ENCODE assay signal across 10 cellular contexts in genomic region chr15:64459382-64459781, GRCh38. TPM values are rescaled to one million over a fixed set of nuclear protein-coding genes. Genes with fewer than 3 reads are reported as not detected.
DNase-seq lines count a peak whose midpoint lies in the region; ATAC-seq, FAIRE-seq and TF ChIP-seq lines count a peak whose summit lies in the region.
"Had no signal": no experiment of that assay in that cellular context is flagged by ENCODE, and none has a peak within 500 bp of the region (broad histone marks: within the 10 kb centered on the region; RNA-seq: fewer than 3 reads in every experiment).

No MANE protein-coding gene starts in this region.

- no peak overlapping the region for H2BK120ac ChIP-seq in mesenchymal stem cell (ENCODE audit: low read depth, low read length)

- 59% methylated on average over 2 of the region's 2 CpGs for WGBS in A549 (ENCODE audit: missing lambda C conversion rate)
- WGBS in mesenchymal stem cell, result 83% methylated on average over 2 of the region's 2 CpGs
- WGBS in right lobe of liver (ENCODE audit: insufficient coverage, low coverage, low lambda C conversion rate, missing lambda C conversion rate), result 76% methylated on average over 2 of the region's 2 CpGs

- H4K8ac ChIP-seq in mesenchymal stem cell (ENCODE audit: low read length), result no peak overlapping the region

- peaks cover 61% of the 10 kb centered on the region for H3K4me1 Mint-ChIP-seq in activated CD8-positive, alpha-beta T cell treated with anti-CD3 and anti-CD28 coated beads, Interleukin-2, amount 10 ng/mL, durations not matched to agents 7 days and 5 days (ENCODE audit: low read depth)

- TF ChIP-seq CTCF in A549 (IDR thresholded peaks at IDR 0.05), result no peak
- no peak for TF ChIP-seq CTCF in GM12865 (IDR thresholded peaks at IDR 0.05; ENCODE audit: insufficient read depth, low read depth, low read length, missing control alignments)
- TF ChIP-seq CTCF in right lobe of liver (IDR thresholded peaks at IDR 0.05), result no peak

- H3K23ac ChIP-seq in mesenchymal stem cell (ENCODE audit: low read length in 2 of 2), result no peak overlapping the region

- no peak for TF ChIP-seq POLR2A in A549 (IDR thresholded peaks at IDR 0.05; ENCODE audit: low read length)
- no peak for TF ChIP-seq POLR2A in right lobe of liver (IDR thresholded peaks at IDR 0.05)

- H3K4me1 ChIP-seq in A549 (peaks cover 40% of the 10 kb centered on the region), mesenchymal stem cell (ENCODE audit: control insufficient read depth, insufficient read depth, low read depth, low read length) (peaks cover 5% of the 10 kb centered on the region), right lobe of liver (peaks cover 0 to 52% (median 15%) of the 10 kb centered on the region in 4 donors)

- no peak overlapping the region for H3K4me3 ChIP-seq in A549
- peak overlapping the region; percentile 83 for H3K4me3 ChIP-seq in GM12865 (ENCODE audit: low read depth, low read length)
- peak overlapping the region in 1 of 2 experiments; percentile 80 for H3K4me3 ChIP-seq in mesenchymal stem cell (ENCODE audit: insufficient read depth in 1 of 2, low read depth in 1 of 2, low read length in 2 of 2)
- no peak overlapping the region for H3K4me3 ChIP-seq in right lobe of liver

- H2BK5ac ChIP-seq in mesenchymal stem cell (ENCODE audit: low read depth, low read length, poor library complexity, severe bottlenecking), result no peak overlapping the region

- peaks cover 2% of the 10 kb centered on the region for H3K79me1 ChIP-seq in mesenchymal stem cell (replicated peaks; ENCODE audit: low read length, poor library complexity, severe bottlenecking)

- no peak for TF ChIP-seq EP300 in A549 (IDR thresholded peaks at IDR 0.05)

- H3K27me3 ChIP-seq in mesenchymal stem cell (ENCODE audit: control insufficient read depth in 1 of 2, insufficient read depth in 1 of 2, low read length in 2 of 2), result no peaks in the 10 kb centered on the region
- H3K27me3 ChIP-seq in right lobe of liver, result no peaks in the 10 kb centered on the region

- peak overlapping the region; percentile 89 for H3K27ac Mint-ChIP-seq in activated CD8-positive, alpha-beta T cell treated with anti-CD3 and anti-CD28 coated beads, Interleukin-2, amount 10 ng/mL, durations not matched to agents 7 days and 5 days

- peaks cover 28% of the 10 kb centered on the region for H3K36me3 Mint-ChIP-seq in activated CD8-positive, alpha-beta T cell treated with anti-CD3 and anti-CD28 coated beads, Interleukin-2, amount 10 ng/mL, durations not matched to agents 7 days and 5 days (ENCODE audit: low read depth)

- no peak for ATAC-seq in A549
- no peak for ATAC-seq in activated CD8-positive, alpha-beta T cell treated with anti-CD3 and anti-CD28 coated beads, Interleukin-2, amount 10 ng/mL, durations not matched to agents 7 days and 5 days
- ATAC-seq in right lobe of liver, result no peak
- no peak for ATAC-seq in GM21825 (IDR thresholded peaks at IDR 0.05; ENCODE audit: unreplicated experiment)

- H3K9me3 Mint-ChIP-seq in activated CD8-positive, alpha-beta T cell treated with anti-CD3 and anti-CD28 coated beads, Interleukin-2, amount 10 ng/mL, durations not matched to agents 7 days and 5 days (ENCODE audit: insufficient read depth), result no peaks in the 10 kb centered on the region

- no peak overlapping the region for H3K18ac ChIP-seq in mesenchymal stem cell (ENCODE audit: low read depth in 1 of 2, low read length in 2 of 2)

- no peak for DNase-seq in A549 (ENCODE audit: low read depth in 1 of 2, low spot score in 1 of 2)
- DNase-seq in GM12865 (ENCODE audit: low read depth), result no peak
- DNase-seq in activated CD8-positive, alpha-beta T cell treated with anti-CD3 and anti-CD28 coated beads, Interleukin-2, amount 10 ng/mL, durations not matched to agents 7 days and 5 days, result no peak
- DNase-seq in mesenchymal stem cell, result no peak
- DNase-seq in right lobe of liver, result no peak
- no peak for DNase-seq in NCI-H526 treated with DMSO at 0.1 percent for 48 hours (lab: John Stamatoyannopoulos, UW)
- no peak for DNase-seq in NCI-H1694 (lab: John Stamatoyannopoulos, UW)
- DNase-seq: effector memory CD4-positive, alpha-beta T cell; Kasumi-1 had no signal

- TF ChIP-seq RAD21 in A549 (conservative IDR thresholded peaks at IDR 0.05 in 1 of 2, IDR thresholded peaks at IDR 0.05 in 1 of 2), result no peak

- peak overlapping the region; percentile 90 for H3K9ac ChIP-seq in mesenchymal stem cell (ENCODE audit: low read length)

- H2AK5ac ChIP-seq in mesenchymal stem cell (ENCODE audit: low read length, severe bottlenecking), result no peak overlapping the region

- H3K4me2 ChIP-seq in A549, result peak overlapping the region; percentile 84
- H3K4me2 ChIP-seq in mesenchymal stem cell (ENCODE audit: low read length, poor library complexity, severe bottlenecking), result no peak overlapping the region

- no peak overlapping the region for H2AFZ ChIP-seq in mesenchymal stem cell (ENCODE audit: low read depth, low read length)

- H3K14ac ChIP-seq in mesenchymal stem cell (ENCODE audit: low read length in 2 of 2), result no peak overlapping the region

- no peaks in the 10 kb centered on the region for H3K27me3 Mint-ChIP-seq in activated CD8-positive, alpha-beta T cell treated with anti-CD3 and anti-CD28 coated beads, Interleukin-2, amount 10 ng/mL, durations not matched to agents 7 days and 5 days (ENCODE audit: low read depth)

- no peak overlapping the region for H4K91ac ChIP-seq in mesenchymal stem cell (ENCODE audit: low read length)

- FAIRE-seq in A549 (lab: Jason Lieb, UNC), result no peak

- no peak overlapping the region for H2BK12ac ChIP-seq in mesenchymal stem cell (ENCODE audit: low read length in 2 of 2)

- POLR2A ChIA-PET in A549 (lab: Yijun Ruan, JAX), result interaction anchor here (1.2 to 1.3 kb wide), 2 partner anchors 15 to 72 kb away, joined by 5 to 6 read pairs; partner anchors contain the start of gene TRIP4
- POLR2A ChIA-PET in activated CD8-positive, alpha-beta T cell treated with anti-CD3 and anti-CD28 coated beads, Interleukin-2, amount 10 ng/mL, durations not matched to agents 7 days and 5 days (lab: Charles Lee), result interaction anchor here (0.8 to 3.0 kb wide), 11 partner anchors 12 to 76 kb away, joined by 3 to 22 read pairs (median 5); partner anchors contain the start of gene TRIP4

- CTCF ChIA-PET in A549 (lab: Yijun Ruan, JAX), result interaction anchor here (0.7 to 4.2 kb wide), 13 partner anchors 9 to 351 kb away, joined by 3 to 16 read pairs (median 4); no protein-coding TSS in a partner anchor
- CTCF ChIA-PET in activated CD8-positive, alpha-beta T cell treated with anti-CD3 and anti-CD28 coated beads, Interleukin-2, amount 10 ng/mL, durations not matched to agents 7 days and 5 days (lab: Charles Lee), result interaction anchor here (0.6 to 2.4 kb wide), 10 partner anchors 9 to 376 kb away, joined by 3 to 12 read pairs (median 6); no protein-coding TSS in a partner anchor

- H2BK15ac ChIP-seq in mesenchymal stem cell (ENCODE audit: low read depth, poor library complexity, severe bottlenecking), result no peak overlapping the region

- H3K4ac ChIP-seq in mesenchymal stem cell (ENCODE audit: low read depth in 1 of 2, low read length in 2 of 2), result no peak overlapping the region

- intact Hi-C loops in right lobe of liver (cut with DNase I), result no loop called here

- H3K4me3 Mint-ChIP-seq in activated CD8-positive, alpha-beta T cell treated with anti-CD3 and anti-CD28 coated beads, Interleukin-2, amount 10 ng/mL, durations not matched to agents 7 days and 5 days, result peak overlapping the region; percentile 90

- H3K27ac ChIP-seq in A549 (peak overlapping the region in 1 of 2 experiments; percentile 98; a peak in 4 of 6 replicates), mesenchymal stem cell (ENCODE audit: low read length, poor library complexity, severe bottlenecking) (no peak overlapping the region), right lobe of liver (no peak overlapping the region)

- H3K9me3 ChIP-seq in A549 (no peaks in the 10 kb centered on the region), mesenchymal stem cell (ENCODE audit: control insufficient read depth, low read length) (no peaks in the 10 kb centered on the region), right lobe of liver (peaks cover 0 to 2% (median 0%) of the 10 kb centered on the region in 4 donors)

- H3K36me3 ChIP-seq in mesenchymal stem cell (ENCODE audit: control insufficient read depth in 1 of 2, insufficient read depth in 2 of 2, low read depth in 1 of 2, low read length in 2 of 2) (peaks cover 3 to 35% of the 10 kb centered on the region in 2 experiments), right lobe of liver (no peaks in the 10 kb centered on the region)

TF ChIP-seq in A549, 52 proteins besides CTCF, POLR2A, EP300 and RAD21 (continues in another document):
- TF ChIP-seq HES2 (IDR thresholded peaks at IDR 0.05) (no peak), HOXA7 (CRISPR knock-in tag; IDR thresholded peaks at IDR 0.05) (no peak), RNF2 (IDR thresholded peaks at IDR 0.05; ENCODE audit: borderline replicate concordance, low read depth) (no peak), RCOR1 (IDR thresholded peaks at IDR 0.05; ENCODE audit: low read depth, low read length) (no peak), HOXB13 (CRISPR knock-in tag; IDR thresholded peaks at IDR 0.05; ENCODE audit: low read depth) (no peak), BHLHE40 (IDR thresholded peaks at IDR 0.05; ENCODE audit: low read depth, low read length) (no peak), MAX (IDR thresholded peaks at IDR 0.05) (no peak), CBX2 (IDR thresholded peaks at IDR 0.05; ENCODE audit: borderline replicate concordance, low read depth) (no peak)

RNA-seq across cellular contexts. Expression of gene ZNF609, which starts 1.0 kb away (rescaled TPM):
- polyA plus RNA-seq in A549 (2011; rRNA removed), result 39.9 and 54.4 TPM in 2 replicates
- polyA plus RNA-seq in A549 (2012; cell fraction: cytosol; rRNA removed), result 11.5 and 15.0 TPM in 2 replicates
- 12.3 and 16.6 TPM in 2 replicates for polyA plus RNA-seq in A549 (2012; cell fraction: nucleus; rRNA removed)
- 18.3 to 19.6 TPM (median 18.5 TPM) in 3 replicates for polyA plus RNA-seq in A549 (2017; fragmentation: RNase III; extraction: RNeasy Plus Mini Kit Qiagen cat#74134 plus additional on column Dnase treatment)
- 74.8 and 82.2 TPM in 2 replicates for polyA minus RNA-seq in A549 (2011; rRNA and poly(A)+ RNA removed)
- total RNA-seq in activated CD8-positive, alpha-beta T cell treated with anti-CD3 and anti-CD28 coated beads, Interleukin-2, amount 10 ng/mL, durations not matched to agents 7 days and 5 days, result 10 to 100 TPM; 39.9 to 40.5 TPM
- polyA plus RNA-seq in mesenchymal stem cell (2013, experiment 1 of 2), result 16.4 TPM
- polyA plus RNA-seq in mesenchymal stem cell (2013, experiment 2 of 2), result 15.5 TPM
- total RNA-seq in right lobe of liver, result 10 to 100 TPM; 10.7 to 16.1 (median 13.5) TPM
